ENCODE assay signal across 14 cellular contexts in the genomic region with DNA sequence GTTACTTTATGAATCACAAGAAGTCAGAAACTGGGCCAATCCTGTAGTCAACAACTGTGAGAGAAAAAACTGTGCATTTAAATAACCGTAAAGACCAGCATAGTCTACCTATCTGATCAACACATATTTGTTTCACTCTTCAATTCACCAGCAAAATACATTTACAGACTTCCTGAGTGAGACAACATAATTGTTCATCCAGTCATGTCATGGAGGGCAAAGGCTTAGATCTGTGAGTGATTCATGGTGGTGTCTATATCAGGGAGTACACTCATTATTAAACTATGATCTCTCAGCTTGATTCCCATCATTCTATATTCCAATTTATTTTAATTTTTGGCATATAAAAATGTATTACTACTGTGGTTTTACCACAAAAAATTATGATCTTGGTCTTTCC.
"Had no signal": no experiment of that assay in that cellular context is flagged by ENCODE, and none has a peak within 500 bp of the region (broad histone marks: within the 10 kb centered on the region; RNA-seq: fewer than 3 reads in every experiment).

No MANE protein-coding gene starts in this region.

- H3K4me1 Mint-ChIP-seq: naive B cell; stimulated activated naive B cell treated with anti-CD40 and anti-IgM and Interleukin-4, amounts not matched to agents 10 μg/mL and 1 μg/mL and 100 μg/mL, for 72 hours had no signal

- H3K4me1 ChIP-seq: lower lobe of right lung had no signal

- H3K27ac ChIP-seq: cardiac muscle cell, lower lobe of right lung had no signal

- H3K27me3 ChIP-seq: cardiac muscle cell had no signal

- H3K9me3 Mint-ChIP-seq: type B pancreatic cell had no signal

- H3K36me3 ChIP-seq: cardiac muscle cell, lower lobe of right lung had no signal

- ATAC-seq: activated T-cell treated with anti-CD3 and anti-CD28 coated beads, Interleukin-2, amount 50 U/mL, for 72 hours; lower lobe of right lung; right cardiac atrium; stimulated activated naive B cell treated with anti-CD40 and anti-IgM and Interleukin-4, amounts not matched to agents 10 μg/mL and 1 μg/mL and 100 μg/mL, for 72 hours had no signal

- H3K36me3 Mint-ChIP-seq: activated CD4-positive, alpha-beta memory T cell treated with anti-CD3 and anti-CD28 coated beads for 36 hours; naive B cell; stimulated activated naive B cell treated with anti-CD40 and anti-IgM and Interleukin-4, amounts not matched to agents 10 μg/mL and 1 μg/mL and 100 μg/mL, for 72 hours; type B pancreatic cell had no signal

- DNase-seq: activated CD4-positive, alpha-beta memory T cell treated with anti-CD3 and anti-CD28 coated beads for 36 hours; activated CD4-positive, alpha-beta T cell treated with anti-CD3 and anti-CD28 coated beads for 1 hour; activated T-cell treated with anti-CD3 and anti-CD28 coated beads, Interleukin-2, amount 50 U/mL, for 72 hours; aorta; hippocampal formation; lower lobe of right lung; midbrain; naive B cell; right cardiac atrium; stimulated activated CD4-positive, alpha-beta T cell treated with anti-CD3 and anti-CD28 coated beads, Interleukin-1b, Interleukin-23, amount 100 ng/mL, for 48 hours; stimulated activated naive B cell treated with anti-CD40 and anti-IgM and Interleukin-4, amounts not matched to agents 10 μg/mL and 1 μg/mL and 100 μg/mL, for 72 hours; T-helper 9 cell had no signal

- H3K27ac Mint-ChIP-seq: activated CD4-positive, alpha-beta memory T cell treated with anti-CD3 and anti-CD28 coated beads for 36 hours; activated T-cell treated with anti-CD3 and anti-CD28 coated beads, Interleukin-2, amount 50 U/mL, for 72 hours; naive B cell; stimulated activated naive B cell treated with anti-CD40 and anti-IgM and Interleukin-4, amounts not matched to agents 10 μg/mL and 1 μg/mL and 100 μg/mL, for 72 hours; type B pancreatic cell had no signal

- H3K4me3 ChIP-seq: cardiac muscle cell, lower lobe of right lung had no signal

- H3K4me3 Mint-ChIP-seq: activated CD4-positive, alpha-beta memory T cell treated with anti-CD3 and anti-CD28 coated beads for 36 hours; activated T-cell treated with anti-CD3 and anti-CD28 coated beads, Interleukin-2, amount 50 U/mL, for 72 hours; naive B cell; stimulated activated naive B cell treated with anti-CD40 and anti-IgM and Interleukin-4, amounts not matched to agents 10 μg/mL and 1 μg/mL and 100 μg/mL, for 72 hours; type B pancreatic cell had no signal

- H3K9me3 ChIP-seq: lower lobe of right lung had no signal

- H3K27me3 Mint-ChIP-seq: activated CD4-positive, alpha-beta memory T cell treated with anti-CD3 and anti-CD28 coated beads for 36 hours; naive B cell; stimulated activated naive B cell treated with anti-CD40 and anti-IgM and Interleukin-4, amounts not matched to agents 10 μg/mL and 1 μg/mL and 100 μg/mL, for 72 hours had no signal
